Comparison of ENCODE assay signal across 8 cellular contexts in the genomic region with DNA sequence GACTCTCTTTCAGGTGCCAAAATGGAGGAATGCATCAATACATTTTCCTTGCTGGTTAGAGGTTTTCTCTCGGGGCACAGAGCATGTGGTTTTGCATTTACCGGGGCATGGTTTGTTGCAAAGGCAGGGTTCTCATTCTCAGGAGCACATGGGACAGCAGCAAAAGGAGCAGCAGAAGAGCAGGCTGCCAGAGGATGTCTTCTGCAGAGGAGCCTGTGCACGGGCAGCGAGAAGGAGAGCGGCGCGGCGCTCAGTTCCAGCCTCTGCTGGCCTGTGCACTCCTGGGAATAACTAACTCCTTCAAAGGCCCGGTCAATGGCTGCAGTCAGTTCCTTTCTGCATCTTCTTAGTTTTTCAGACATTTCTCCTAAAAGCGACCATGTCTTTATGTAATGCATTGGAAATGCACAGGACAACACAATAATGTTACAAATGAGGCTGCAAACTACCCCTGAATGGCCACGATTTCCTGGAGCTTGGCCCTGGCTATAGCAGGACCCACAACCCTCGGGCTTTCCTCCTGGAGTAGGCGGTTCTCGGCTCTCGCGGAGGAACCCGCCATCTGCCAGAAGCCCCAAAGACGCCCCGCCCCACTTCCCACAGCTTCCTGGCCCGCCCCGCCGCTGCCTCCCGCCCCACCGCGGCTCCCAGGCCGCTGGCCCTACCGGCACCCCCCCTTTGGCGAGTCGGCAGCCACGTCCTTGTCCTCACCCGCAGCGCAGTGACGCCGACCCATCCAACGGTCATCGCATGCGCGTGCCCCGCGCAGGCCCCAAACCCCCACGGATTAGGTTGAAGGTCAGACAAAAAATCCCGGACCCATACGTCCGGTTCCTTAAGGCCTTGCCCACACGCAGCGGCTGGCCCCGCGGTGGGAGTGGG. TPM values are rescaled to one million over a fixed set of nuclear protein-coding genes. Genes with fewer than 3 reads are reported as not detected.
DNase-seq lines count a peak whose midpoint lies in the region; ATAC-seq and TF ChIP-seq lines count a peak whose summit lies in the region.

A gene (minus strand): TSS at position 758 of the 882 bp plus-strand sequence. CDS start 360 bp downstream, at position 398.

- WGBS in lower leg skin, 2 donors, result 1 to 2% methylated on average over 24 to 32 of the region's 48 CpGs

- TF ChIP-seq POLR2A in lower leg skin (IDR thresholded peaks at IDR 0.05), result no peak

- peak within 1 kb of the TSS; percentile 82 to 95 (median 88) for H3K4me3 Mint-ChIP-seq in IgD-negative memory B cell
- peak within 1 kb of the TSS; percentile 76 for H3K4me3 Mint-ChIP-seq in activated CD4-positive, alpha-beta memory T cell treated with anti-CD3 and anti-CD28 coated beads, Interleukin-2, amount 10 ng/mL, durations not matched to agents 7 days and 5 days

- no peaks in the 10 kb centered on the region for H3K27me3 Mint-ChIP-seq in IgD-negative memory B cell
- no peaks in the 10 kb centered on the region for H3K27me3 Mint-ChIP-seq in activated CD4-positive, alpha-beta memory T cell treated with anti-CD3 and anti-CD28 coated beads, Interleukin-2, amount 10 ng/mL, durations not matched to agents 7 days and 5 days

- H3K9ac ChIP-seq in duodenal mucosa (ENCODE audit: low read depth in 1 of 2, low read length in 2 of 2), result peak within 1 kb of the TSS; percentile 68 to 77

- POLR2A ChIA-PET in activated CD4-positive, alpha-beta memory T cell treated with anti-CD3 and anti-CD28 coated beads, Interleukin-2, amount 10 ng/mL, durations not matched to agents 7 days and 5 days (lab: Charles Lee), result no interaction called here

- H3K36me3 Mint-ChIP-seq in IgD-negative memory B cell, result peaks cover 13% of the 10 kb centered on the region
- H3K36me3 Mint-ChIP-seq in activated CD4-positive, alpha-beta memory T cell treated with anti-CD3 and anti-CD28 coated beads, Interleukin-2, amount 10 ng/mL, durations not matched to agents 7 days and 5 days (ENCODE audit: low read depth), result peaks cover 41% of the 10 kb centered on the region

- H3K4me1 ChIP-seq in duodenal mucosa (ENCODE audit: control insufficient read depth in 1 of 2, insufficient read depth in 2 of 2, low read length in 2 of 2), result peaks cover 17 to 18% of the 10 kb centered on the region in 2 donors

- no peaks in the 10 kb centered on the region for H3K9me3 ChIP-seq in duodenal mucosa (ENCODE audit: control insufficient read depth in 1 of 2, low read length in 2 of 2)

- peaks cover 11 to 20% (median 15%) of the 10 kb centered on the region in 3 donors for H3K4me1 Mint-ChIP-seq in IgD-negative memory B cell
- peaks cover 33% of the 10 kb centered on the region for H3K4me1 Mint-ChIP-seq in activated CD4-positive, alpha-beta memory T cell treated with anti-CD3 and anti-CD28 coated beads, Interleukin-2, amount 10 ng/mL, durations not matched to agents 7 days and 5 days

- no peaks in the 10 kb centered on the region for H3K9me3 Mint-ChIP-seq in IgD-negative memory B cell
- H3K9me3 Mint-ChIP-seq in activated CD4-positive, alpha-beta memory T cell treated with anti-CD3 and anti-CD28 coated beads, Interleukin-2, amount 10 ng/mL, durations not matched to agents 7 days and 5 days, result no peaks in the 10 kb centered on the region

- CTCF ChIA-PET in activated CD4-positive, alpha-beta memory T cell treated with anti-CD3 and anti-CD28 coated beads, Interleukin-2, amount 10 ng/mL, durations not matched to agents 7 days and 5 days (lab: Charles Lee), result no interaction called here

- peak within 1 kb of the TSS; percentile 81 for H3K27ac ChIP-seq in duodenal mucosa (ENCODE audit: low read depth, low read length)

- H3K36me3 ChIP-seq in duodenal mucosa (ENCODE audit: control insufficient read depth in 1 of 2, insufficient read depth in 2 of 2, low read length in 2 of 2), result peaks cover 11 to 17% of the 10 kb centered on the region in 2 donors

- peak; percentile 80 for DNase-seq in activated CD4-positive, alpha-beta memory T cell treated with anti-CD3 and anti-CD28 coated beads, Interleukin-2, amount 10 ng/mL, durations not matched to agents 7 days and 5 days
- DNase-seq in lower leg skin (ENCODE audit: low spot score in 2 of 2) (peak; percentile 85 to 97), NCI-H128 (lab: John Stamatoyannopoulos, UW; ENCODE audit: unreplicated experiment) (no peak), NCI-H2196 (lab: John Stamatoyannopoulos, UW; ENCODE audit: unreplicated experiment) (no peak)
- DNase-seq in stimulated activated CD4-positive, alpha-beta T cell treated with anti-CD3 and anti-CD28 coated beads, Interleukin-4, amount 100 ng/mL, for 1 hour, result peak; percentile 78

- peak within 1 kb of the TSS; percentile 70 to 96 (median 92) for H3K27ac Mint-ChIP-seq in IgD-negative memory B cell
- H3K27ac Mint-ChIP-seq in activated CD4-positive, alpha-beta memory T cell treated with anti-CD3 and anti-CD28 coated beads, Interleukin-2, amount 10 ng/mL, durations not matched to agents 7 days and 5 days, result peak within 1 kb of the TSS; percentile 78

- H3K4me3 ChIP-seq in duodenal mucosa (ENCODE audit: low read depth in 1 of 2, low read length in 2 of 2), result peak within 1 kb of the TSS; percentile 75 to 80
- peak within 1 kb of the TSS; percentile 19 for H3K4me3 ChIP-seq in lower leg skin (ENCODE audit: low read depth, poor library complexity, severe bottlenecking)

- no peaks in the 10 kb centered on the region for H3K27me3 ChIP-seq in duodenal mucosa (ENCODE audit: control insufficient read depth in 1 of 2, insufficient read depth in 2 of 2, low read length in 2 of 2)

- no peak for TF ChIP-seq CTCF in lower leg skin (IDR thresholded peaks at IDR 0.05)

- peak; percentile 68 for ATAC-seq in GM18511 (IDR thresholded peaks at IDR 0.05; ENCODE audit: unreplicated experiment)

- intact Hi-C loops in lower leg skin (cut with DNase I; ENCODE audit: low total_unique reads), result no loop called here

RNA-seq across cellular contexts. Expression of the gene that starts here (rescaled TPM):
- 1.5 TPM for polyA plus RNA-seq in IgD-negative memory B cell
- 1 to 10 TPM; 6.9 to 7.1 TPM for total RNA-seq in activated CD4-positive, alpha-beta memory T cell treated with anti-CD3 and anti-CD28 coated beads, Interleukin-2, amount 10 ng/mL, durations not matched to agents 7 days and 5 days
- 1 to 10 TPM; 3.1 to 8.6 (median 5.0) TPM for total RNA-seq in lower leg skin

Comparison
In these comparisons a context has a peak if more than half of its experiments do, and no peak if none do; other contexts are left out.
1. DNase-seq: peak in activated CD4-positive, alpha-beta memory T cell treated with anti-CD3 and anti-CD28 coated beads, Interleukin-2, amount 10 ng/mL, durations not matched to agents 7 days and 5 days (single experiment), lower leg skin (2 of 2) and stimulated activated CD4-positive, alpha-beta T cell treated with anti-CD3 and anti-CD28 coated beads, Interleukin-4, amount 100 ng/mL, for 1 hour (single experiment); none in NCI-H128 (single experiment) and NCI-H2196 (single experiment).